9 cellular contexts compared by ENCODE assay signal in genomic region chr11:111512296-111513239, GRCh38. TPM values are rescaled to one million over a fixed set of nuclear protein-coding genes. Genes with fewer than 3 reads are reported as not detected.
A peak's percentile ranks its signal among the peaks of the same experiment; 100 is the strongest.
DNase-seq lines count a peak whose midpoint lies in the region; ATAC-seq and TF ChIP-seq lines count a peak whose summit lies in the region.
"Had no signal": no experiment of that assay in that cellular context is flagged by ENCODE, and none has a peak within 500 bp of the region (broad histone marks: within the 10 kb centered on the region; RNA-seq: fewer than 3 reads in every experiment).

BTG4 (minus strand) TSS chr11:111512386; CDS start chr11:111498776, 13,610 bp downstream.

- H3K36me3 ChIP-seq in GM23248 (ENCODE audit: low read depth), result no peaks in the 10 kb centered on the region
- no peaks in the 10 kb centered on the region for H3K36me3 ChIP-seq in psoas muscle (ENCODE audit: insufficient read depth in 1 of 2, low read depth in 1 of 2)
- no peaks in the 10 kb centered on the region for H3K36me3 ChIP-seq in effector memory CD4-positive, alpha-beta T cell (ENCODE audit: control insufficient read depth, insufficient read depth, low read length)

- no peaks in the 10 kb centered on the region for H3K36me3 Mint-ChIP-seq in glutamatergic neuron (ENCODE audit: unreplicated experiment)

- ATAC-seq in psoas muscle, result peak in 3 of 4 donors; percentile 35 to 61 (median 46)
- no peak for ATAC-seq in GM18867 (IDR thresholded peaks at IDR 0.05; ENCODE audit: unreplicated experiment)

- no peaks in the 10 kb centered on the region for H3K9me3 ChIP-seq in GM23248 (ENCODE audit: low read depth)
- H3K9me3 ChIP-seq in psoas muscle, result no peaks in the 10 kb centered on the region
- H3K9me3 ChIP-seq in effector memory CD4-positive, alpha-beta T cell (ENCODE audit: control insufficient read depth, low read length), result no peaks in the 10 kb centered on the region

- no peak within 1 kb of the TSS for H3K27ac Mint-ChIP-seq in glutamatergic neuron (ENCODE audit: unreplicated experiment)

- no peaks in the 10 kb centered on the region for H4K20me1 ChIP-seq in GM23248 (ENCODE audit: insufficient read depth)

- peaks cover 6% of the 10 kb centered on the region; the same call in 1 of the 2 replicates for H3K4me1 ChIP-seq in GM23248 (ENCODE audit: insufficient read depth)
- H3K4me1 ChIP-seq in psoas muscle, result no peaks in the 10 kb centered on the region
- H3K4me1 ChIP-seq in effector memory CD4-positive, alpha-beta T cell (ENCODE audit: control insufficient read depth, insufficient read depth, low read length, poor library complexity, severe bottlenecking), result peaks cover 6% of the 10 kb centered on the region

- in situ Hi-C loops in ACHN (cut with HindIII; ENCODE audit: low pct_ligation_motif_present, low pct_unique_long_range_greater_than_20kb, low sequenced_read_pairs) (no loop called here), GM23248 (cut with MboI) (no loop called here), G401 (cut with HindIII; ENCODE audit: low sequenced_read_pairs) (no loop called here)

- H3K4me3 Mint-ChIP-seq in glutamatergic neuron (ENCODE audit: unreplicated experiment), result peak within 1 kb of the TSS; percentile 88

- H3K9me2 ChIP-seq in GM23248 (ENCODE audit: insufficient read depth), result no peaks in the 10 kb centered on the region

- H3K4me2 ChIP-seq in GM23248 (ENCODE audit: unreplicated experiment), result peak within 1 kb of the TSS; percentile 67

- H3K27me3 ChIP-seq in GM23248 (replicated peaks; ENCODE audit: insufficient read depth), result no peaks in the 10 kb centered on the region
- H3K27me3 ChIP-seq in psoas muscle (ENCODE audit: insufficient read depth in 3 of 3, low read length in 2 of 3), result peaks cover 0 to 34% (median 12%) of the 10 kb centered on the region in 3 donors
- H3K27me3 ChIP-seq in effector memory CD4-positive, alpha-beta T cell (replicated peaks; ENCODE audit: control insufficient read depth, insufficient read depth, low read length, poor library complexity, severe bottlenecking), result peaks cover 32% of the 10 kb centered on the region

- DNase-seq in ACHN (peak; percentile 52), GM23248 (peak; percentile 78), glutamatergic neuron (peak; percentile 65), psoas muscle (peak in 1 of 2 donors; percentile 21), G401 (ENCODE audit: low spot score) (no peak)
- peak; percentile 71 for DNase-seq in activated CD8-positive, alpha-beta memory T cell treated with anti-CD3 and anti-CD28 coated beads, Interleukin-2, amount 50 U/mL, for 48 hours
- no peak for DNase-seq in effector memory CD4-positive, alpha-beta T cell

- no peaks in the 10 kb centered on the region for H3K4me1 Mint-ChIP-seq in glutamatergic neuron (ENCODE audit: low read depth, unreplicated experiment)

- H3K79me2 ChIP-seq in GM23248 (ENCODE audit: insufficient read depth), result no peaks in the 10 kb centered on the region

- intact Hi-C loops in psoas muscle (cut with DNase I), result loop anchor here in 1 of 2 donors (1.0 kb wide), 1 partner anchor 45 kb away; no protein-coding TSS in a partner anchor

- no peaks in the 10 kb centered on the region for H3K9me3 Mint-ChIP-seq in glutamatergic neuron (ENCODE audit: unreplicated experiment)

- H3K27ac ChIP-seq in GM23248, result no peak within 1 kb of the TSS
- no peak within 1 kb of the TSS for H3K27ac ChIP-seq in psoas muscle
- H3K27ac ChIP-seq in effector memory CD4-positive, alpha-beta T cell (ENCODE audit: insufficient read depth, low read length, poor library complexity, severe bottlenecking), result no peak within 1 kb of the TSS

- peaks cover 5% of the 10 kb centered on the region for H3K27me3 Mint-ChIP-seq in glutamatergic neuron (ENCODE audit: unreplicated experiment)

- no peak for TF ChIP-seq CTCF in glutamatergic neuron (IDR thresholded peaks at IDR 0.05; ENCODE audit: partially characterized antibody, unreplicated experiment)
- TF ChIP-seq CTCF in psoas muscle (IDR thresholded peaks at IDR 0.05), result no peak

- 0 out of 2 replicates have a peak, but pooled peaks cover 4% of the 10 kb centered on the region for H3F3A ChIP-seq in GM23248 (ENCODE audit: insufficient read depth)

- peak within 1 kb of the TSS; percentile 77 for H3K9ac ChIP-seq in GM23248

- H3K4me3 ChIP-seq in GM23248, result peak within 1 kb of the TSS; percentile 64
- H3K4me3 ChIP-seq in psoas muscle, result peak within 1 kb of the TSS; percentile 65
- no peak within 1 kb of the TSS for H3K4me3 ChIP-seq in effector memory CD4-positive, alpha-beta T cell (ENCODE audit: insufficient read depth, low read depth, low read length, poor library complexity, severe bottlenecking)

- peak within 1 kb of the TSS; percentile 85 for H2AFZ ChIP-seq in GM23248

- 2 to 3% methylated on average over 46 to 56 of the region's 90 CpGs for WGBS in GM23248 (ENCODE audit: low coverage in 1 of 2, low lambda C conversion rate in 2 of 2, missing lambda C conversion rate in 2 of 2), 2 experiments
- 4 to 8% (median 5%) methylated on average over 74 to 90 of the region's 90 CpGs for WGBS in psoas muscle, 3 donors

RNA-seq across cellular contexts. Expression of gene BTG4, which starts in this region (rescaled TPM):
- total RNA-seq in GM23248 (2014; rRNA removed; shearing (Covaris generic)), result not detected in 2 replicates
- polyA plus RNA-seq in GM23248 (2016; fragmentation: Nextera tagmentation; extraction: Ambion mirVana) (0.33 TPM in 1 of 2 replicates, not detected in the other), psoas muscle (not detected)
- total RNA-seq in glutamatergic neuron (ENCODE audit: unreplicated experiment) (not detected), psoas muscle (not detected)
- total RNA-seq in G401 (2014; rRNA removed; shearing (Covaris generic)), result 1.4 and 8.1 TPM in 2 replicates
- polyA plus RNA-seq: adipose tissue had no signal

Comparison
In these comparisons a context has a peak if more than half of its experiments do, and no peak if none do; other contexts are left out.
1. Peak in DNase-seq, H3K4me3 ChIP-seq, H3K9ac ChIP-seq and H3K4me2 ChIP-seq in GM23248; RNA of the gene not detected or under 1 TPM.
2. Peak in DNase-seq in glutamatergic neuron; RNA of the gene not detected or under 1 TPM.
3. Peak in ATAC-seq and H3K4me3 ChIP-seq in psoas muscle; RNA of the gene not detected or under 1 TPM.
4. DNase-seq: peak in ACHN (single experiment) and activated CD8-positive, alpha-beta memory T cell treated with anti-CD3 and anti-CD28 coated beads, Interleukin-2, amount 50 U/mL, for 48 hours (single experiment); none in G401 (single experiment) and effector memory CD4-positive, alpha-beta T cell (0 of 3).